In the genomic region with DNA sequence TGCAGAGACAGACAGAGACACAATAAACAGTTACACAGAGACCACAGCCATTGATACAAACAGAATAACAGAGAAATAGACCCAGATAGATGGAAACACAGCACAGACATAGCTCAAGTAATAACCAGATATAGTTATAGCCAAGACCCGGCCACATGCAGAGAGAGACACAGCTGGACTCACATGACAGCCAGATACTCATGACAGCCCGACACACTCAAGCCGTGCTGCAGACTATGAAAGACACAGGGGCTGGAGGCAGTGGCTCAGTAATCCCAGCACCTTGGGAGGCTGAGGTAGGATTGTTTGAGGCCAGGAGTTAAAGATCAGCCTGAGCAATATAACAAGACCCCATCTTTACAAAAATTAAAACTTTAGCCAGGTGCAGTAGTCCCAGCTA, we compare ENCODE assay signal across 20 cellular contexts. TPM values are rescaled to one million over a fixed set of nuclear protein-coding genes. Genes with fewer than 3 reads are reported as not detected.
DNase-seq lines count a peak whose midpoint lies in the region; ATAC-seq and TF ChIP-seq lines count a peak whose summit lies in the region.
"Had no signal": no experiment of that assay in that cellular context is flagged by ENCODE, and none has a peak within 500 bp of the region (broad histone marks: within the 10 kb centered on the region; RNA-seq: fewer than 3 reads in every experiment).

No MANE protein-coding gene starts in this region.

- H3K4me1 ChIP-seq in neural progenitor cell = peaks cover 2% of the 10 kb centered on the region
- H3K4me1 ChIP-seq: lower lobe of right lung had no signal

- H3K79me2 ChIP-seq in neural progenitor cell (ENCODE audit: low read depth) = no peaks in the 10 kb centered on the region

- H3K9ac ChIP-seq in neural progenitor cell = no peak overlapping the region

- no peaks in the 10 kb centered on the region for H3K27me3 ChIP-seq in neural progenitor cell

- peak overlapping the region; percentile 54 for H3K27ac Mint-ChIP-seq in activated CD4-positive, alpha-beta T cell treated with anti-CD3 and anti-CD28 coated beads, Interleukin-2, amount 10 ng/mL, durations not matched to agents 7 days and 5 days
- peak overlapping the region; percentile 60 for H3K27ac Mint-ChIP-seq in activated naive CD8-positive, alpha-beta T cell treated with anti-CD3 and anti-CD28 coated beads, Interleukin-2, amount 50 U/mL, for 24 hours
- peak overlapping the region; percentile 14 for H3K27ac Mint-ChIP-seq in neural progenitor cell
- H3K27ac Mint-ChIP-seq: GM23338, type B pancreatic cell, WTC11 had no signal

- POLR2A ChIA-PET in activated CD4-positive, alpha-beta T cell treated with anti-CD3 and anti-CD28 coated beads, Interleukin-2, amount 10 ng/mL, durations not matched to agents 7 days and 5 days (lab: Charles Lee) = no interaction called here

- no peak overlapping the region for H2AFZ ChIP-seq in neural progenitor cell (replicated peaks)
- H2AFZ ChIP-seq: GM23338 had no signal

- no peak for ATAC-seq in activated naive CD8-positive, alpha-beta T cell treated with anti-CD3 and anti-CD28 coated beads, Interleukin-2, amount 50 U/mL, for 24 hours
- ATAC-seq: GM23338, HepG2, lower lobe of right lung, WTC11 had no signal

- H3K36me3 ChIP-seq in KOPT-K1 (ENCODE audit: insufficient read depth, low read length) (peaks cover 13% of the 10 kb centered on the region; the same call in 1 of the 2 replicates), neural progenitor cell (no peaks in the 10 kb centered on the region)
- H3K36me3 ChIP-seq: lower lobe of right lung had no signal

- peaks cover 34% of the 10 kb centered on the region for H3K4me1 Mint-ChIP-seq in activated CD4-positive, alpha-beta T cell treated with anti-CD3 and anti-CD28 coated beads, Interleukin-2, amount 10 ng/mL, durations not matched to agents 7 days and 5 days
- peaks cover 26% of the 10 kb centered on the region for H3K4me1 Mint-ChIP-seq in activated naive CD8-positive, alpha-beta T cell treated with anti-CD3 and anti-CD28 coated beads, Interleukin-2, amount 50 U/mL, for 24 hours
- peaks cover 11% of the 10 kb centered on the region for H3K4me1 Mint-ChIP-seq in neural progenitor cell

- no peak for TF ChIP-seq CTCF in neural progenitor cell (IDR thresholded peaks at IDR 0.05)

- peaks cover 4% of the 10 kb centered on the region for H3K36me3 Mint-ChIP-seq in activated CD4-positive, alpha-beta T cell treated with anti-CD3 and anti-CD28 coated beads, Interleukin-2, amount 10 ng/mL, durations not matched to agents 7 days and 5 days (ENCODE audit: low read depth)
- H3K36me3 Mint-ChIP-seq in activated naive CD8-positive, alpha-beta T cell treated with anti-CD3 and anti-CD28 coated beads, Interleukin-2, amount 50 U/mL, for 24 hours (ENCODE audit: low read depth) = peaks cover 4% of the 10 kb centered on the region
- no peaks in the 10 kb centered on the region for H3K36me3 Mint-ChIP-seq in neural progenitor cell
- H3K36me3 Mint-ChIP-seq: type B pancreatic cell, WTC11 had no signal

- no peaks in the 10 kb centered on the region for H3K9me3 Mint-ChIP-seq in activated CD4-positive, alpha-beta T cell treated with anti-CD3 and anti-CD28 coated beads, Interleukin-2, amount 10 ng/mL, durations not matched to agents 7 days and 5 days
- H3K9me3 Mint-ChIP-seq in activated naive CD8-positive, alpha-beta T cell treated with anti-CD3 and anti-CD28 coated beads, Interleukin-2, amount 50 U/mL, for 24 hours = no peaks in the 10 kb centered on the region
- no peaks in the 10 kb centered on the region for H3K9me3 Mint-ChIP-seq in neural progenitor cell
- H3K9me3 Mint-ChIP-seq: GM23338, type B pancreatic cell, WTC11 had no signal

- CTCF ChIA-PET in activated CD4-positive, alpha-beta T cell treated with anti-CD3 and anti-CD28 coated beads, Interleukin-2, amount 10 ng/mL, durations not matched to agents 7 days and 5 days (lab: Charles Lee) = interaction anchor here (0.9 to 1.2 kb wide), 2 partner anchors 12 to 21 kb away, joined by 3 to 6 read pairs; no protein-coding TSS in a partner anchor

- no peak overlapping the region for H3K4me3 ChIP-seq in neural progenitor cell
- H3K4me3 ChIP-seq: coronary artery, GM23338, lower lobe of right lung had no signal

- H3K4me3 Mint-ChIP-seq in activated CD4-positive, alpha-beta T cell treated with anti-CD3 and anti-CD28 coated beads, Interleukin-2, amount 10 ng/mL, durations not matched to agents 7 days and 5 days = no peak overlapping the region
- no peak overlapping the region for H3K4me3 Mint-ChIP-seq in activated naive CD8-positive, alpha-beta T cell treated with anti-CD3 and anti-CD28 coated beads, Interleukin-2, amount 50 U/mL, for 24 hours
- H3K4me3 Mint-ChIP-seq in neural progenitor cell = no peak overlapping the region
- H3K4me3 Mint-ChIP-seq: GM23338, type B pancreatic cell, WTC11 had no signal

- H3K4me2 ChIP-seq in neural progenitor cell = no peak overlapping the region
- H3K4me2 ChIP-seq: GM23338 had no signal

- DNase-seq in activated CD4-positive, alpha-beta T cell treated with anti-CD3 and anti-CD28 coated beads, Interleukin-2, amount 10 ng/mL, durations not matched to agents 7 days and 5 days = no peak
- DNase-seq in activated CD4-positive, alpha-beta T cell treated with anti-CD3 and anti-CD28 coated beads, Interleukin-2, amount 50 U/mL, for 1 hour = no peak
- DNase-seq in activated naive CD8-positive, alpha-beta T cell treated with anti-CD3 and anti-CD28 coated beads, Interleukin-2, amount 50 U/mL, for 24 hours = no peak
- DNase-seq in neural progenitor cell (ENCODE audit: low spot score) = no peak
- no peak for DNase-seq in DMS79 treated with DMSO at 0.1 percent for 48 hours (lab: John Stamatoyannopoulos, UW)
- DNase-seq in NOMO-1 treated with DMSO at 0.1 percent for 48 hours (lab: John Stamatoyannopoulos, UW; ENCODE audit: unreplicated experiment) = no peak
- no peak for DNase-seq in SKM-1 treated with dmso at 0.1 percent for 144 hours (lab: John Stamatoyannopoulos, UW; ENCODE audit: unreplicated experiment)
- DNase-seq: lower lobe of right lung, NCI-H1417 treated with DMSO at 0.1 percent for 48 hours, NCI-H510A treated with DMSO at 0.1 percent for 48 hours, occipital lobe, RPMI8226, T-helper 9 cell had no signal

- no peaks in the 10 kb centered on the region for H3F3A ChIP-seq in neural progenitor cell (ENCODE audit: low read depth)

- no peaks in the 10 kb centered on the region for H3K27me3 Mint-ChIP-seq in activated CD4-positive, alpha-beta T cell treated with anti-CD3 and anti-CD28 coated beads, Interleukin-2, amount 10 ng/mL, durations not matched to agents 7 days and 5 days
- H3K27me3 Mint-ChIP-seq in activated naive CD8-positive, alpha-beta T cell treated with anti-CD3 and anti-CD28 coated beads, Interleukin-2, amount 50 U/mL, for 24 hours = no peaks in the 10 kb centered on the region
- peaks cover 16% of the 10 kb centered on the region for H3K27me3 Mint-ChIP-seq in neural progenitor cell (ENCODE audit: insufficient read depth, low read depth)

- H4K20me1 ChIP-seq in neural progenitor cell (ENCODE audit: low read depth) = no peaks in the 10 kb centered on the region

- H3K9me3 ChIP-seq in KOPT-K1 (ENCODE audit: insufficient read depth, low read length, poor library complexity, severe bottlenecking) (no peaks in the 10 kb centered on the region), neural progenitor cell (ENCODE audit: low read depth) (no peaks in the 10 kb centered on the region)
- H3K9me3 ChIP-seq: lower lobe of right lung had no signal

- H3K27ac ChIP-seq in KOPT-K1 (ENCODE audit: low read depth, low read length, poor library complexity, severe bottlenecking) (peak overlapping the region; percentile 4), neural progenitor cell (no peak overlapping the region)
- H3K27ac ChIP-seq: coronary artery, lower lobe of right lung had no signal

RNA-seq across cellular contexts. Expression of a gene that starts 1.6 kb away (rescaled TPM):
- 100 to 1,000 TPM in 1 of 2 experiments, 10 to 100 TPM in 1; 100.0 to 104 TPM for total RNA-seq in activated CD4-positive, alpha-beta T cell treated with anti-CD3 and anti-CD28 coated beads, Interleukin-2, amount 10 ng/mL, durations not matched to agents 7 days and 5 days
- 0.19 TPM in 1 of 2 replicates, not detected in the other for total RNA-seq in neural progenitor cell (ENCODE audit: low replicate concordance)
- total RNA-seq: M059J, occipital lobe had no signal

RNA-seq across cellular contexts. Expression of a gene that starts 18.9 kb away (rescaled TPM):
- 1 to 10 TPM; 1.2 to 2.5 TPM for total RNA-seq in activated CD4-positive, alpha-beta T cell treated with anti-CD3 and anti-CD28 coated beads, Interleukin-2, amount 10 ng/mL, durations not matched to agents 7 days and 5 days
- total RNA-seq in neural progenitor cell (ENCODE audit: low replicate concordance) = 2.4 and 7.3 TPM in 2 replicates
- total RNA-seq: HepG2 had no signal

RNA-seq across cellular contexts. Expression of a gene that starts 19.2 kb away (rescaled TPM):
- under 1 TPM; 0.33 to 0.64 TPM for total RNA-seq in activated CD4-positive, alpha-beta T cell treated with anti-CD3 and anti-CD28 coated beads, Interleukin-2, amount 10 ng/mL, durations not matched to agents 7 days and 5 days
- 1.2 and 1.3 TPM in 2 replicates for total RNA-seq in neural progenitor cell (ENCODE audit: low replicate concordance)
- total RNA-seq: occipital lobe had no signal

RNA-seq across cellular contexts. Expression of a gene that starts 23.6 kb away (rescaled TPM):
- 10 to 100 TPM; 19.4 to 24.8 TPM for total RNA-seq in activated CD4-positive, alpha-beta T cell treated with anti-CD3 and anti-CD28 coated beads, Interleukin-2, amount 10 ng/mL, durations not matched to agents 7 days and 5 days
- 16.0 and 57.2 TPM in 2 replicates for total RNA-seq in neural progenitor cell (ENCODE audit: low replicate concordance)

RNA-seq across cellular contexts. Expression of a gene that starts 47.6 kb away (rescaled TPM):
- total RNA-seq in activated CD4-positive, alpha-beta T cell treated with anti-CD3 and anti-CD28 coated beads, Interleukin-2, amount 10 ng/mL, durations not matched to agents 7 days and 5 days = 1 to 10 TPM; 1.1 to 1.5 TPM
- total RNA-seq in neural progenitor cell (ENCODE audit: low replicate concordance) = 0.28 and 1.7 TPM in 2 replicates

Comparison
In these comparisons a context has a peak if more than half of its experiments do, and no peak if none do; other contexts are left out.
1. RNA of a gene that starts 1.6 kb away (total RNA-seq): 100.0 to 104 TPM in activated CD4-positive, alpha-beta T cell treated with anti-CD3 and anti-CD28 coated beads, Interleukin-2, amount 10 ng/mL, durations not matched to agents 7 days and 5 days; 0.19 TPM in neural progenitor cell; every median in the first group is over 10 times any median in the second.
2. Peak in every context shown above with its lines, with median percentiles within 50 percentile points of each other: H3K27ac Mint-ChIP-seq.